In genomic region chr16:82926500-82926899, GRCh38 we compare ENCODE assay signal across 36 cellular contexts.
"Had no signal": no experiment of that assay in that cellular context is flagged by ENCODE, and none has a peak within 500 bp of the region (broad histone marks: within the 10 kb centered on the region; RNA-seq: fewer than 3 reads in every experiment).

No MANE protein-coding gene starts in this region.

- H3K4me1 ChIP-seq: adrenal gland, body of pancreas, breast epithelium had no signal

- H3K9me3 ChIP-seq: adrenal gland, body of pancreas had no signal

- H3K27ac Mint-ChIP-seq: activated B cell treated with CpG ODN at 0.5 μM for 24 hours; activated CD4-positive, alpha-beta memory T cell treated with anti-CD3 and anti-CD28 coated beads for 36 hours; activated CD4-positive, alpha-beta T cell treated with anti-CD3 and anti-CD28 coated beads, Interleukin-2, amount 10 ng/mL, durations not matched to agents 24 days and 14 days; activated naive CD4-positive, alpha-beta T cell treated with anti-CD3 and anti-CD28 coated beads for 36 hours; activated naive CD4-positive, alpha-beta T cell treated with anti-CD3 and anti-CD28 coated beads, Interleukin-2, amount 50 U/mL, for 72 hours; activated naive CD8-positive, alpha-beta T cell treated with anti-CD3 and anti-CD28 coated beads for 36 hours; activated T-cell treated with anti-CD3 and anti-CD28 coated beads, Interleukin-2, amount 50 U/mL, for 72 hours; activated T-helper 1 cell treated with anti-CD3 and anti-CD28 coated beads, Interleukin-12 subunit alpha, Interleukin-12 subunit beta, Interleukin-2, Interleukin-4 antibody, amounts not matched to agents 30 ng/mL and 10 ng/mL and 1 ng/mL, durations not matched to agents 14 hours and 24 hours and 36 hours; activated T-helper 17 cell treated with anti-CD3 and anti-CD28 coated beads, Interleukin-2, amount 50 U/mL, for 72 hours; T-helper 1 cell treated with Interleukin-12 subunit alpha and Interleukin-12 subunit beta and Interleukin-4 antibody, amounts not matched to agents 30 μg/mL and 1 μg/mL, for 36 hours; T-helper 2 cell treated with Interferon-gamma antibody and Interleukin-4, amounts not matched to agents 5 μg/mL and 100 μg/mL, for 36 hours had no signal

- H3K36me3 Mint-ChIP-seq: activated CD4-positive, alpha-beta memory T cell treated with anti-CD3 and anti-CD28 coated beads for 36 hours; activated naive CD4-positive, alpha-beta T cell treated with anti-CD3 and anti-CD28 coated beads, Interleukin-2, amount 50 U/mL, for 72 hours; activated naive CD8-positive, alpha-beta T cell treated with anti-CD3 and anti-CD28 coated beads for 36 hours had no signal

- DNase-seq: activated B cell treated with CpG ODN at 0.5 μM for 24 hours; activated CD4-positive, alpha-beta memory T cell treated with anti-CD3 and anti-CD28 coated beads for 36 hours; activated CD4-positive, alpha-beta T cell treated with anti-CD3 and anti-CD28 coated beads for 4 hours; activated CD4-positive, alpha-beta T cell treated with anti-CD3 and anti-CD28 coated beads, Interleukin-2, amount 10 ng/mL, durations not matched to agents 24 days and 14 days; activated CD4-positive, alpha-beta T cell treated with anti-CD3 and anti-CD28 coated beads, Interleukin-2, amount 50 U/mL, for 1 hour; activated CD4-positive, alpha-beta T cell treated with anti-CD3 and anti-CD28 coated beads, Interleukin-2, amount 50 U/mL, for 4 hours; activated CD4-positive, CD25-positive, alpha-beta regulatory T cell treated with anti-CD3 and anti-CD28 coated beads, Interleukin-2, amount 50 U/mL, for 72 hours; activated CD8-positive, alpha-beta memory T cell treated with anti-CD3 and anti-CD28 coated beads, Interleukin-2, amount 50 U/mL, for 4 hours; activated effector memory CD4-positive, alpha-beta T cell treated with anti-CD3 and anti-CD28 coated beads, Interleukin-2, amount 50 U/mL, for 16 hours; activated gamma-delta T cell treated with Interleukin-2 at 50 U/mL for 16 hours; activated naive CD4-positive, alpha-beta T cell; activated naive CD4-positive, alpha-beta T cell treated with anti-CD3 and anti-CD28 coated beads for 36 hours; activated naive CD4-positive, alpha-beta T cell treated with anti-CD3 and anti-CD28 coated beads, Interleukin-2, amount 50 U/mL, for 16 hours; activated naive CD8-positive, alpha-beta T cell treated with anti-CD3 and anti-CD28 coated beads for 36 hours; activated T-cell treated with anti-CD3 and anti-CD28 coated beads for 4 hours; activated T-cell treated with anti-CD3 and anti-CD28 coated beads, Interleukin-2, amount 50 U/mL, for 1 hour; activated T-cell treated with anti-CD3 and anti-CD28 coated beads, Interleukin-2, amount 50 U/mL, for 4 hours; activated T-cell treated with anti-CD3 and anti-CD28 coated beads, Interleukin-2, amount 50 U/mL, for 72 hours; adrenal gland; amniotic stem cell; aorta; body of pancreas; brain microvascular endothelial cell; SW 1271; T-helper 2 cell; T-helper 9 cell had no signal

- H3K9me3 Mint-ChIP-seq: activated B cell treated with CpG ODN at 0.5 μM for 24 hours; activated CD4-positive, alpha-beta memory T cell treated with anti-CD3 and anti-CD28 coated beads for 36 hours; activated naive CD4-positive, alpha-beta T cell treated with anti-CD3 and anti-CD28 coated beads for 36 hours; activated naive CD8-positive, alpha-beta T cell treated with anti-CD3 and anti-CD28 coated beads for 36 hours; central memory CD8-positive, alpha-beta T cell had no signal

- ATAC-seq: activated naive CD4-positive, alpha-beta T cell treated with anti-CD3 and anti-CD28 coated beads, Interleukin-2, amount 50 U/mL, for 72 hours; activated T-cell treated with anti-CD3 and anti-CD28 coated beads, Interleukin-2, amount 50 U/mL, for 4 hours; activated T-cell treated with anti-CD3 and anti-CD28 coated beads, Interleukin-2, amount 50 U/mL, for 72 hours; activated T-helper 17 cell treated with anti-CD3 and anti-CD28 coated beads, Interleukin-2, amount 50 U/mL, for 72 hours; body of pancreas had no signal

- H3K36me3 ChIP-seq: adrenal gland, brain microvascular endothelial cell, breast epithelium had no signal

- H3K4me3 Mint-ChIP-seq: activated B cell treated with CpG ODN at 0.5 μM for 24 hours; activated CD4-positive, alpha-beta memory T cell treated with anti-CD3 and anti-CD28 coated beads for 36 hours; activated CD4-positive, alpha-beta T cell treated with anti-CD3 and anti-CD28 coated beads, Interleukin-2, amount 10 ng/mL, durations not matched to agents 24 days and 14 days; activated naive CD4-positive, alpha-beta T cell treated with anti-CD3 and anti-CD28 coated beads for 36 hours; activated naive CD8-positive, alpha-beta T cell treated with anti-CD3 and anti-CD28 coated beads for 36 hours; activated T-cell treated with anti-CD3 and anti-CD28 coated beads, Interleukin-2, amount 50 U/mL, for 4 hours; activated T-cell treated with anti-CD3 and anti-CD28 coated beads, Interleukin-2, amount 50 U/mL, for 72 hours; activated T-helper 1 cell treated with anti-CD3 and anti-CD28 coated beads, Interleukin-12 subunit alpha, Interleukin-12 subunit beta, Interleukin-2, Interleukin-4 antibody, amounts not matched to agents 30 ng/mL and 10 ng/mL and 1 ng/mL, durations not matched to agents 14 hours and 24 hours and 36 hours; activated T-helper 17 cell treated with anti-CD3 and anti-CD28 coated beads, Interleukin-2, amount 50 U/mL, for 72 hours; central memory CD8-positive, alpha-beta T cell; T-helper 1 cell treated with Interleukin-12 subunit alpha and Interleukin-12 subunit beta and Interleukin-4 antibody, amounts not matched to agents 30 μg/mL and 1 μg/mL, for 36 hours; T-helper 2 cell treated with Interferon-gamma antibody and Interleukin-4, amounts not matched to agents 5 μg/mL and 100 μg/mL, for 36 hours had no signal

- H3K27ac ChIP-seq: adrenal gland, body of pancreas, brain microvascular endothelial cell, breast epithelium, VCaP had no signal

- FAIRE-seq: astrocyte, TTC549 had no signal

- H3K27me3 ChIP-seq: body of pancreas, brain microvascular endothelial cell, breast epithelium had no signal

- H3K4me1 Mint-ChIP-seq: activated B cell treated with CpG ODN at 0.5 μM for 24 hours; activated naive CD8-positive, alpha-beta T cell treated with anti-CD3 and anti-CD28 coated beads for 36 hours had no signal

- H3K4me3 ChIP-seq: adrenal gland, body of pancreas, breast epithelium had no signal
